21 cellular contexts compared by ENCODE assay signal in the genomic region with DNA sequence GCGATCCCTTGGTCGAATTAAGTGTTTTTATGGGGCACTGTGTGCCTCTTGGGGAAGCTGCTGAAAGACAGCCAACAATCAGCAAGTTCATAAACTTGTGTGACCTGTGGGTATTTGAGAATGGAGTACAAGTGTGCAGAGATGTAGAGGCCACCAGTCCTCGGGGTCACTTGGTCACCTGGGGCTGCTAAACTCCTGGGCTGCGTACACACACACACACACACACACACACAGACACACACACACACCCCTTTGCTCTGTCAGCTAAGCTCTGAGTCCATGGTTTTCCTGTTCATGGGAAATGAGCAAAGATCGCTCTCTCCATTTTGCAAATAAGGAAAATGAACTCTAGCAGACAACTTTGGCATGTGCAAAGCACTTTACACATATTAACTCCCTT.
"Had no signal": no experiment of that assay in that cellular context is flagged by ENCODE, and none has a peak within 500 bp of the region (broad histone marks: within the 10 kb centered on the region; RNA-seq: fewer than 3 reads in every experiment).

No MANE protein-coding gene starts in this region.

- ATAC-seq: effector memory CD8-positive, alpha-beta T cell; left ventricle myocardium superior; lower lobe of right lung; natural killer cell; right cardiac atrium; stimulated activated naive B cell treated with anti-CD40 and anti-IgM and Interleukin-4, amounts not matched to agents 10 μg/mL and 1 μg/mL and 100 μg/mL, for 72 hours had no signal

- FAIRE-seq: endometrium, frontal cortex had no signal

- H3K4me3 ChIP-seq: lower lobe of right lung, prostate gland, sigmoid colon, thoracic aorta, tibial nerve, upper lobe of left lung, uterus had no signal

- H3K27ac ChIP-seq: lower lobe of right lung, prostate gland, sigmoid colon, thoracic aorta, tibial nerve, upper lobe of left lung, uterus had no signal

- DNase-seq: cortex of kidney; effector memory CD8-positive, alpha-beta T cell; hypothalamus; immature natural killer cell; islet precursor cell; kidney glomerular epithelial cell; left ventricle myocardium superior; lower lobe of right lung; natural killer cell; nucleus accumbens; right cardiac atrium; sigmoid colon; stimulated activated CD4-positive, alpha-beta T cell treated with anti-CD3 and anti-CD28 coated beads, Interleukin-2, amount 100 ng/mL, for 24 hours; stimulated activated naive B cell treated with anti-CD40 and anti-IgM and Interleukin-4, amounts not matched to agents 10 μg/mL and 1 μg/mL and 100 μg/mL, for 72 hours; upper lobe of left lung; uterus had no signal

- H3K36me3 ChIP-seq: lower lobe of right lung, prostate gland, sigmoid colon, thoracic aorta, tibial nerve, upper lobe of left lung, uterus had no signal

- H3K9me3 ChIP-seq: lower lobe of right lung, prostate gland, sigmoid colon, thoracic aorta, tibial nerve, upper lobe of left lung, uterus had no signal

- H3K4me1 ChIP-seq: lower lobe of right lung, prostate gland, sigmoid colon, tibial nerve, upper lobe of left lung, uterus had no signal

- H3K27me3 ChIP-seq: sigmoid colon, tibial nerve, upper lobe of left lung, uterus had no signal
